Comparison of ENCODE assay signal across 29 cellular contexts in genomic region chr6:126957721-126958120, GRCh38.
"Had no signal": no experiment of that assay in that cellular context is flagged by ENCODE, and none has a peak within 500 bp of the region (broad histone marks: within the 10 kb centered on the region; RNA-seq: fewer than 3 reads in every experiment).

No MANE protein-coding gene starts in this region.

- DNase-seq: activated B cell treated with CpG ODN at 0.5 μM for 24 hours; activated CD4-positive, alpha-beta memory T cell treated with anti-CD3 and anti-CD28 coated beads, Interleukin-2, amount 10 ng/mL, durations not matched to agents 7 days and 5 days; activated CD4-positive, alpha-beta T cell treated with anti-CD3 and anti-CD28 coated beads for 48 hours; activated CD4-positive, alpha-beta T cell treated with anti-CD3 and anti-CD28 coated beads, Interleukin-2, amount 10 ng/mL, durations not matched to agents 7 days and 5 days; activated CD4-positive, alpha-beta T cell treated with anti-CD3 and anti-CD28 coated beads, Interleukin-2, amount 50 U/mL, for 48 hours; activated CD4-positive, CD25-positive, alpha-beta regulatory T cell treated with anti-CD3 and anti-CD28 coated beads, Interleukin-2, amount 50 U/mL, for 72 hours; activated CD8-positive, alpha-beta memory T cell treated with anti-CD3 and anti-CD28 coated beads for 24 hours; activated CD8-positive, alpha-beta memory T cell treated with anti-CD3 and anti-CD28 coated beads, Interleukin-2, amount 50 U/mL, for 4 hours; activated CD8-positive, alpha-beta T cell treated with anti-CD3 and anti-CD28 coated beads, Interleukin-2, amount 10 ng/mL, durations not matched to agents 7 days and 5 days; activated effector memory CD4-positive, alpha-beta T cell treated with Interleukin-2 at 50 U/mL for 16 hours; activated gamma-delta T cell; activated naive CD4-positive, alpha-beta T cell; activated naive CD4-positive, alpha-beta T cell treated with anti-CD3 and anti-CD28 coated beads for 36 hours; activated naive CD4-positive, alpha-beta T cell treated with anti-CD3 and anti-CD28 coated beads, Interleukin-2, amount 50 U/mL, for 16 hours; activated naive CD8-positive, alpha-beta T cell treated with anti-CD3 and anti-CD28 coated beads for 36 hours; activated T-cell treated with anti-CD3 and anti-CD28 coated beads for 4 hours; activated T-cell treated with anti-CD3 and anti-CD28 coated beads, Interleukin-2, amount 50 U/mL, for 24 hours; activated T-cell treated with anti-CD3 and anti-CD28 coated beads, Interleukin-2, amount 50 U/mL, for 48 hours; amygdala; anterior cingulate cortex; caudate nucleus; cerebellar nuclear complex; SW 1271; T-helper 1 cell; T-helper 2 cell; T-helper 9 cell had no signal

- H3K36me3 ChIP-seq: ascending aorta, cardiac muscle cell had no signal

- H3K4me1 ChIP-seq: ascending aorta had no signal

- H3K9me3 ChIP-seq: ascending aorta had no signal

- H3K27ac ChIP-seq: ascending aorta, cardiac muscle cell, VCaP had no signal

- H3K27me3 ChIP-seq: ascending aorta, cardiac muscle cell had no signal

- H3K4me3 ChIP-seq: ascending aorta, cardiac muscle cell had no signal
